ENCODE assay signal across 29 cellular contexts in the genomic region with DNA sequence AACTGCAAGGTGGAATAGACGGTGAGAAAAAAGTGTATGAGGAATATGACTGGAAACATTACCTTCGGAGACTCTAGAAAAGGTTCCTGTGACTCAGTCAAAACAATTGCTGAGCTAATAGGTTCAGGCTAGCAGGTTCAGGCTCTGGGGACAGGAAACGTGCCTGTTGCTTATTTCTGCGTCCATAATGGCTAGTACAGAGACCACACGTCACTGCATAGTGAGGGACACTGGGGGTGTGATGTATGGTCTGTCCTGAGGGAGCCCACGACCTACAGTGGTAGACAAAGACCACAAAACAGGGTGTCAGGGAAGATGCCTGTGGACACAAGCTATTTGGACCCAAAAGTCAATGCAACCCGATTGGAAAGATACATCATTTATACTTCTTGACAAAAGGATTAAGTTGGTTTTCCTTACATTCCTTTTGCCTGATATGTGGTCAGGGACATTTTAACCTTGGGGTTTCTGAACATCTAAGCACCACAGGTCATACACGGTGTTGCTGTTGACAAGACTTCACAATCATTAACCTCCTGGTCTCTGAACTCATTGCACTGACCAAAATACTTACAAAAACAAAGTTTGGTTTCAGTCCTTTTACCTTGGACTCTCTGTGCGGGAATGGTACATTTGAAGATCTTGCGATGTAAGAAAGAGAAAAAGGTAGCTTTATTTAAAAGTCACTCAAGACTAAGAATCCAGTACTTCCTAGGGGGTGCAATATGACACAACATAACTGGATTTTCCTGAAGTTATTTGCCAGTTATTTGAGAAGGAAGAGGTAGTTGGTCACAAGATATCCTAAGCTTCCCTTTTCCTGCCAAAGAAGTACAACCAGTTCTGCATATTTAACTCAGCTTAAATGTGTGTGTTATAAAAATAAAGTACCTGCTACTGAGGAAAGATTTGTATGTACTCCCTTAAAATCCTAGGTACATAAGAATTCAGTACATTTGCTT. TPM values are rescaled to one million over a fixed set of nuclear protein-coding genes. Genes with fewer than 3 reads are reported as not detected.
A peak's percentile ranks its signal among the peaks of the same experiment; 100 is the strongest.
DNase-seq lines count a peak whose midpoint lies in the region; ATAC-seq, FAIRE-seq and TF ChIP-seq lines count a peak whose summit lies in the region.
"Had no signal": no experiment of that assay in that cellular context is flagged by ENCODE, and none has a peak within 500 bp of the region (broad histone marks: within the 10 kb centered on the region; RNA-seq: fewer than 3 reads in every experiment).

No MANE protein-coding gene starts in this region.

- peak overlapping the region; percentile 32 for H3K27ac ChIP-seq in BLaER1
- peak overlapping the region; percentile 68 to 94 (median 81) for H3K27ac ChIP-seq in right lobe of liver
- no peak overlapping the region for H3K27ac ChIP-seq in naive thymus-derived CD4-positive, alpha-beta T cell (ENCODE audit: low read depth, low read length)
- H3K27ac ChIP-seq: body of pancreas, esophagus muscularis mucosa, foreskin keratinocyte, WERI-Rb-1 had no signal

- H3K27me3 ChIP-seq in BLaER1, result no peaks in the 10 kb centered on the region
- no peaks in the 10 kb centered on the region for H3K27me3 ChIP-seq in right lobe of liver
- no peaks in the 10 kb centered on the region for H3K27me3 ChIP-seq in naive thymus-derived CD4-positive, alpha-beta T cell (ENCODE audit: control insufficient read depth in 2 of 2, insufficient read depth in 2 of 2, low read length in 2 of 2)
- H3K27me3 ChIP-seq: adrenal gland, body of pancreas, esophagus muscularis mucosa, foreskin keratinocyte, heart right ventricle had no signal

- POLR2A ChIA-PET in naive thymus-derived CD4-positive, alpha-beta T cell (lab: Charles Lee), result no interaction called here

- peaks cover 2% of the 10 kb centered on the region for H3K27me3 Mint-ChIP-seq in endothelial cell (ENCODE audit: unreplicated experiment)
- H3K27me3 Mint-ChIP-seq in naive thymus-derived CD4-positive, alpha-beta T cell, result no peaks in the 10 kb centered on the region
- H3K27me3 Mint-ChIP-seq: activated CD4-positive, alpha-beta T cell treated with anti-CD3 and anti-CD28 coated beads, Interleukin-2, amount 10 ng/mL, durations not matched to agents 24 days and 14 days; naive B cell had no signal

- TF ChIP-seq CTCF in endothelial cell (IDR thresholded peaks at IDR 0.05; ENCODE audit: unreplicated experiment) (no peak), right lobe of liver (IDR thresholded peaks at IDR 0.05) (no peak)

- H3K36me3 ChIP-seq in BLaER1, result peaks cover 59% of the 10 kb centered on the region
- H3K36me3 ChIP-seq in right lobe of liver, result peaks cover 0 to 25% (median 3%) of the 10 kb centered on the region in 4 donors
- H3K36me3 ChIP-seq in naive thymus-derived CD4-positive, alpha-beta T cell (ENCODE audit: control insufficient read depth in 2 of 3, insufficient read depth in 3 of 3, low read length in 3 of 3), result peaks cover 0 to 3% (median 0%) of the 10 kb centered on the region in 3 experiments
- H3K36me3 ChIP-seq: adrenal gland, WERI-Rb-1 had no signal

- no peak overlapping the region for H3K4me3 ChIP-seq in BLaER1
- no peak overlapping the region for H3K4me3 ChIP-seq in right lobe of liver
- no peak overlapping the region for H3K4me3 ChIP-seq in naive thymus-derived CD4-positive, alpha-beta T cell (ENCODE audit: low read length)
- H3K4me3 ChIP-seq: adrenal gland, body of pancreas, esophagus muscularis mucosa, GM23338, heart right ventricle had no signal

- H3K4me1 Mint-ChIP-seq in endothelial cell (ENCODE audit: unreplicated experiment), result peaks cover 15% of the 10 kb centered on the region
- H3K4me1 Mint-ChIP-seq in naive thymus-derived CD4-positive, alpha-beta T cell, result peaks cover 0 to 5% (median 0%) of the 10 kb centered on the region in 7 donors
- H3K4me1 Mint-ChIP-seq: activated CD4-positive, alpha-beta T cell treated with anti-CD3 and anti-CD28 coated beads, Interleukin-2, amount 10 ng/mL, durations not matched to agents 24 days and 14 days; naive B cell had no signal

- H3K4me3 Mint-ChIP-seq in endothelial cell (ENCODE audit: unreplicated experiment), result peak overlapping the region; percentile 14
- no peak overlapping the region for H3K4me3 Mint-ChIP-seq in naive thymus-derived CD4-positive, alpha-beta T cell
- H3K4me3 Mint-ChIP-seq: activated CD4-positive, alpha-beta T cell treated with anti-CD3 and anti-CD28 coated beads, Interleukin-2, amount 10 ng/mL, durations not matched to agents 24 days and 14 days; GM23338; naive B cell; T-helper 2 cell treated with Interferon-gamma antibody and Interleukin-4, amounts not matched to agents 5 μg/mL and 100 μg/mL, for 36 hours had no signal

- FAIRE-seq in RCC 7860 (lab: Jason Lieb, UNC), result peak; percentile 86

- H3K36me3 Mint-ChIP-seq in endothelial cell (ENCODE audit: low read depth, unreplicated experiment), result peaks cover 10% of the 10 kb centered on the region
- H3K36me3 Mint-ChIP-seq in naive thymus-derived CD4-positive, alpha-beta T cell, result peaks cover 4 to 39% (median 7%) of the 10 kb centered on the region in 5 donors
- H3K36me3 Mint-ChIP-seq: naive B cell had no signal

- peak overlapping the region; percentile 56 for H3K4me2 ChIP-seq in BLaER1
- H3K4me2 ChIP-seq: GM23338 had no signal

- peaks cover 18% of the 10 kb centered on the region for H3K4me1 ChIP-seq in BLaER1
- H3K4me1 ChIP-seq in right lobe of liver, result peaks cover 3 to 67% (median 28%) of the 10 kb centered on the region in 4 donors
- no peaks in the 10 kb centered on the region for H3K4me1 ChIP-seq in naive thymus-derived CD4-positive, alpha-beta T cell (ENCODE audit: control insufficient read depth in 2 of 2, insufficient read depth in 2 of 2, low read length in 2 of 2)
- H3K4me1 ChIP-seq: adrenal gland, body of pancreas, foreskin keratinocyte had no signal

- H3K27ac Mint-ChIP-seq in endothelial cell (ENCODE audit: unreplicated experiment), result peak overlapping the region; percentile 11
- no peak overlapping the region for H3K27ac Mint-ChIP-seq in naive thymus-derived CD4-positive, alpha-beta T cell
- H3K27ac Mint-ChIP-seq: activated CD4-positive, alpha-beta T cell treated with anti-CD3 and anti-CD28 coated beads, Interleukin-2, amount 10 ng/mL, durations not matched to agents 24 days and 14 days; GM23338; T-helper 2 cell treated with Interferon-gamma antibody and Interleukin-4, amounts not matched to agents 5 μg/mL and 100 μg/mL, for 36 hours had no signal

- ATAC-seq in right lobe of liver (peak; percentile 67 to 77 (median 72)), HG02798 (IDR thresholded peaks at IDR 0.05; ENCODE audit: poor library complexity, unreplicated experiment) (no peak)
- no peak for ATAC-seq in naive thymus-derived CD4-positive, alpha-beta T cell
- ATAC-seq: body of pancreas, foreskin keratinocyte, GM23338, left cardiac atrium had no signal

- peaks cover 83% of the 10 kb centered on the region for H3K9me3 ChIP-seq in BLaER1
- no peaks in the 10 kb centered on the region for H3K9me3 ChIP-seq in right lobe of liver
- H3K9me3 ChIP-seq in naive thymus-derived CD4-positive, alpha-beta T cell (ENCODE audit: control insufficient read depth in 2 of 3, low read length in 3 of 3), result no peaks in the 10 kb centered on the region
- H3K9me3 ChIP-seq: adrenal gland, body of pancreas, esophagus muscularis mucosa had no signal

- WGBS in right lobe of liver (ENCODE audit: insufficient coverage, low coverage, low lambda C conversion rate, missing lambda C conversion rate), result 26% methylated on average over 8 of the region's 10 CpGs

- CTCF ChIA-PET in naive thymus-derived CD4-positive, alpha-beta T cell (lab: Charles Lee), result no interaction called here

- DNase-seq in RCC 7860 (ENCODE audit: low spot score), result peak; percentile 41
- no peak for DNase-seq in endothelial cell (ENCODE audit: low spot score)
- DNase-seq in right lobe of liver, result no peak
- DNase-seq in naive thymus-derived CD4-positive, alpha-beta T cell, result no peak
- no peak for DNase-seq in central memory CD4-positive, alpha-beta T cell
- no peak for DNase-seq in NK-92 treated with Interleukin-12 subunit alpha and Interleukin-12 subunit beta, amount 100 ng/mL, for 24 hours (lab: John Stamatoyannopoulos, UW)
- DNase-seq: activated CD4-positive, alpha-beta T cell treated with anti-CD3 and anti-CD28 coated beads, Interleukin-2, amount 10 ng/mL, durations not matched to agents 24 days and 14 days; activated naive CD4-positive, alpha-beta T cell; activated T-cell treated with anti-CD3 and anti-CD28 coated beads, Interleukin-2, amount 50 U/mL, for 1 hour; body of pancreas; DMS53; effector memory CD4-positive, alpha-beta T cell; foreskin keratinocyte; heart right ventricle; IMR-90; left cardiac atrium; naive B cell; NCI-H1105; NCI-H2029 treated with DMSO at 0.1 percent for 48 hours; NCI-H345; nucleus accumbens; stimulated activated CD4-positive, alpha-beta T cell treated with anti-CD3 and anti-CD28 coated beads, Interleukin-2, amount 100 ng/mL, for 24 hours; WERI-Rb-1 had no signal

- TF ChIP-seq POLR2A in right lobe of liver (IDR thresholded peaks at IDR 0.05), result no peak

- intact Hi-C loops in right lobe of liver (cut with DNase I), result no loop called here
- intact Hi-C loops in naive thymus-derived CD4-positive, alpha-beta T cell (cut with micrococcal nuclease), result no loop called here

- H4K20me1 ChIP-seq in BLaER1, result no peaks in the 10 kb centered on the region

- no peak overlapping the region for H3K9ac ChIP-seq in BLaER1

- peaks cover 8% of the 10 kb centered on the region for H3K9me3 Mint-ChIP-seq in endothelial cell (ENCODE audit: unreplicated experiment)
- H3K9me3 Mint-ChIP-seq in naive thymus-derived CD4-positive, alpha-beta T cell, result peaks cover 0 to 5% (median 2%) of the 10 kb centered on the region in 11 donors
- H3K9me3 Mint-ChIP-seq: activated CD4-positive, alpha-beta T cell treated with anti-CD3 and anti-CD28 coated beads, Interleukin-2, amount 10 ng/mL, durations not matched to agents 24 days and 14 days had no signal

RNA-seq across cellular contexts. Expression of a gene that starts 20.0 kb away (rescaled TPM):
- total RNA-seq in endothelial cell (ENCODE audit: unreplicated experiment) (4.8 TPM), right lobe of liver (100 to 1,000 TPM; 111 to 185 (median 151) TPM)
- 10 to 100 TPM; 12.3 to 21.2 (median 16.3) TPM for total RNA-seq in naive thymus-derived CD4-positive, alpha-beta T cell
- 10 to 100 TPM; 32.4 to 44.1 TPM for polyA plus RNA-seq in naive thymus-derived CD4-positive, alpha-beta T cell

Comparison
In these comparisons a context has a peak if more than half of its experiments do, and no peak if none do; other contexts are left out.
1. ATAC-seq: peak in right lobe of liver (4 of 4); none in naive thymus-derived CD4-positive, alpha-beta T cell (single experiment) and HG02798 (single experiment).
2. RNA of a gene that starts 20.0 kb away (total RNA-seq): 111 to 185 TPM in right lobe of liver; 12.3 to 21.2 TPM in naive thymus-derived CD4-positive, alpha-beta T cell and 4.8 TPM in endothelial cell (single experiment); every median in the first group is over 4 times any median in the second.